1 cellular context compared by ENCODE assay signal in genomic region chr10:132646443-132647097, GRCh38.
TF ChIP-seq lines count a peak whose summit lies in the region.

No MANE protein-coding gene starts in this region.

TF ChIP-seq in HepG2, 621 proteins besides CTCF, POLR2A, EP300 and RAD21:
- TF ChIP-seq, protein P1, sequence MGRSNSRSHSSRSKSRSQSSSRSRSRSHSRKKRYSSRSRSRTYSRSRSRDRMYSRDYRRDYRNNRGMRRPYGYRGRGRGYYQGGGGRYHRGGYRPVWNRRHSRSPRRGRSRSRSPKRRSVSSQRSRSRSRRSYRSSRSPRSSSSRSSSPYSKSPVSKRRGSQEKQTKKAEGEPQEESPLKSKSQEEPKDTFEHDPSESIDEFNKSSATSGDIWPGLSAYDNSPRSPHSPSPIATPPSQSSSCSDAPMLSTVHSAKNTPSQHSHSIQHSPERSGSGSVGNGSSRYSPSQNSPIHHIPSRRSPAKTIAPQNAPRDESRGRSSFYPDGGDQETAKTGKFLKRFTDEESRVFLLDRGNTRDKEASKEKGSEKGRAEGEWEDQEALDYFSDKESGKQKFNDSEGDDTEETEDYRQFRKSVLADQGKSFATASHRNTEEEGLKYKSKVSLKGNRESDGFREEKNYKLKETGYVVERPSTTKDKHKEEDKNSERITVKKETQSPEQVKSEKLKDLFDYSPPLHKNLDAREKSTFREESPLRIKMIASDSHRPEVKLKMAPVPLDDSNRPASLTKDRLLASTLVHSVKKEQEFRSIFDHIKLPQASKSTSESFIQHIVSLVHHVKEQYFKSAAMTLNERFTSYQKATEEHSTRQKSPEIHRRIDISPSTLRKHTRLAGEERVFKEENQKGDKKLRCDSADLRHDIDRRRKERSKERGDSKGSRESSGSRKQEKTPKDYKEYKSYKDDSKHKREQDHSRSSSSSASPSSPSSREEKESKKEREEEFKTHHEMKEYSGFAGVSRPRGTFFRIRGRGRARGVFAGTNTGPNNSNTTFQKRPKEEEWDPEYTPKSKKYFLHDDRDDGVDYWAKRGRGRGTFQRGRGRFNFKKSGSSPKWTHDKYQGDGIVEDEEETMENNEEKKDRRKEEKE (IDR thresholded peaks at IDR 0.05): no peak
- no peak for TF ChIP-seq ZNF672 (CRISPR knock-in tag; IDR thresholded peaks at IDR 0.05)
- TF ChIP-seq ZNF296 (CRISPR knock-in tag; conservative IDR thresholded peaks at IDR 0.05): no peak
- TF ChIP-seq BRD4 (CRISPR knock-in tag; IDR thresholded peaks at IDR 0.05): no peak
- TF ChIP-seq, protein P2, sequence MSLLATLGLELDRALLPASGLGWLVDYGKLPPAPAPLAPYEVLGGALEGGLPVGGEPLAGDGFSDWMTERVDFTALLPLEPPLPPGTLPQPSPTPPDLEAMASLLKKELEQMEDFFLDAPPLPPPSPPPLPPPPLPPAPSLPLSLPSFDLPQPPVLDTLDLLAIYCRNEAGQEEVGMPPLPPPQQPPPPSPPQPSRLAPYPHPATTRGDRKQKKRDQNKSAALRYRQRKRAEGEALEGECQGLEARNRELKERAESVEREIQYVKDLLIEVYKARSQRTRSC (CRISPR knock-in tag; IDR thresholded peaks at IDR 0.05; ENCODE audit: low read depth): no peak
- no peak for TF ChIP-seq JUNB (CRISPR knock-in tag; IDR thresholded peaks at IDR 0.05; ENCODE audit: borderline replicate concordance)
- TF ChIP-seq ZMYM2 (CRISPR knock-in tag; IDR thresholded peaks at IDR 0.05): no peak
- TF ChIP-seq IKZF1 (IDR thresholded peaks at IDR 0.05): no peak
- TF ChIP-seq, protein P3, sequence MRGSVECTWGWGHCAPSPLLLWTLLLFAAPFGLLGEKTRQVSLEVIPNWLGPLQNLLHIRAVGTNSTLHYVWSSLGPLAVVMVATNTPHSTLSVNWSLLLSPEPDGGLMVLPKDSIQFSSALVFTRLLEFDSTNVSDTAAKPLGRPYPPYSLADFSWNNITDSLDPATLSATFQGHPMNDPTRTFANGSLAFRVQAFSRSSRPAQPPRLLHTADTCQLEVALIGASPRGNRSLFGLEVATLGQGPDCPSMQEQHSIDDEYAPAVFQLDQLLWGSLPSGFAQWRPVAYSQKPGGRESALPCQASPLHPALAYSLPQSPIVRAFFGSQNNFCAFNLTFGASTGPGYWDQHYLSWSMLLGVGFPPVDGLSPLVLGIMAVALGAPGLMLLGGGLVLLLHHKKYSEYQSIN (CRISPR knock-in tag; IDR thresholded peaks at IDR 0.05; ENCODE audit: borderline replicate concordance): no peak
- no peak for TF ChIP-seq SIN3A (IDR thresholded peaks at IDR 0.05; ENCODE audit: borderline replicate concordance, low read depth, low read length)
- TF ChIP-seq JDP2 (CRISPR knock-in tag; IDR thresholded peaks at IDR 0.05; ENCODE audit: borderline replicate concordance): no peak
- no peak for TF ChIP-seq ZSCAN21 (CRISPR knock-in tag; IDR thresholded peaks at IDR 0.05; ENCODE audit: borderline replicate concordance)
- no peak for TF ChIP-seq SP140L (CRISPR knock-in tag; IDR thresholded peaks at IDR 0.05; ENCODE audit: borderline replicate concordance)
- TF ChIP-seq ZNF549 (CRISPR knock-in tag; IDR thresholded peaks at IDR 0.05): no peak
- TF ChIP-seq ZNF678 (CRISPR knock-in tag; IDR thresholded peaks at IDR 0.05): no peak
- TF ChIP-seq KDM5B (CRISPR knock-in tag; IDR thresholded peaks at IDR 0.05; ENCODE audit: borderline replicate concordance): no peak
- TF ChIP-seq, protein P4, sequence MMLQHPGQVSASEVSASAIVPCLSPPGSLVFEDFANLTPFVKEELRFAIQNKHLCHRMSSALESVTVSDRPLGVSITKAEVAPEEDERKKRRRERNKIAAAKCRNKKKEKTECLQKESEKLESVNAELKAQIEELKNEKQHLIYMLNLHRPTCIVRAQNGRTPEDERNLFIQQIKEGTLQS (CRISPR knock-in tag; IDR thresholded peaks at IDR 0.05): no peak
TF ChIP-seq in HepG2: peak in this region for 0.
